ENCODE assay signal across 8 cellular contexts in genomic region chr11:86955674-86956522, GRCh38. TPM values are rescaled to one million over a fixed set of nuclear protein-coding genes. Genes with fewer than 3 reads are reported as not detected.
DNase-seq lines count a peak whose midpoint lies in the region; ATAC-seq and TF ChIP-seq lines count a peak whose summit lies in the region.

No MANE protein-coding gene starts in this region.

- H3K27me3 ChIP-seq in HUES6 (ENCODE audit: control insufficient read depth, insufficient read depth, low read length) (peaks cover 11% of the 10 kb centered on the region), breast epithelium (no peaks in the 10 kb centered on the region), sigmoid colon (no peaks in the 10 kb centered on the region)

- DNase-seq in NCI-H748 (lab: John Stamatoyannopoulos, UW; ENCODE audit: unreplicated experiment) (peak; percentile 63), NCI-H748 treated with DMSO at 0.1 percent for 48 hours (lab: John Stamatoyannopoulos, UW) (no peak), RPMI8226 (peak; percentile 68), breast epithelium (ENCODE audit: low spot score in 2 of 2) (peak; percentile 65 to 84), sigmoid colon (peak; percentile 93)

- H3K36me3 ChIP-seq in HUES6 (ENCODE audit: control insufficient read depth, insufficient read depth, low read length) (peaks cover 14% of the 10 kb centered on the region), breast epithelium (no peaks in the 10 kb centered on the region), sigmoid colon (peaks cover 0 to 11% (median 0%) of the 10 kb centered on the region in 4 donors)

- TF ChIP-seq POLR2A in breast epithelium (IDR thresholded peaks at IDR 0.05) (no peak), sigmoid colon (IDR thresholded peaks at IDR 0.05) (peak in 1 of 2 donors; percentile 10)

- peak; percentile 46 for ATAC-seq in GM21737 (IDR thresholded peaks at IDR 0.05; ENCODE audit: unreplicated experiment)

- H3K4me3 ChIP-seq in HUES6 (ENCODE audit: low read depth, low read length) (peak overlapping the region; percentile 86), breast epithelium (peak overlapping the region; percentile 93 to 98 (median 95)), iPS-18c (ENCODE audit: insufficient read depth, low read depth, low read length) (peak overlapping the region; percentile 68), sigmoid colon (peak overlapping the region; percentile 43 to 100 (median 86))

- H3K9ac ChIP-seq in HUES6 (ENCODE audit: low read length): peak overlapping the region; percentile 82

- WGBS in sigmoid colon, 2 donors: 0 to 1% methylated on average over 49 of the region's 49 CpGs

- H3K9me3 ChIP-seq in HUES6 (ENCODE audit: control insufficient read depth, insufficient read depth, low read depth, low read length) (no peaks in the 10 kb centered on the region), breast epithelium (no peaks in the 10 kb centered on the region), iPS-18c (ENCODE audit: control insufficient read depth, insufficient read depth, low read length) (no peaks in the 10 kb centered on the region), sigmoid colon (no peaks in the 10 kb centered on the region)

- TF ChIP-seq EP300 in sigmoid colon (IDR thresholded peaks at IDR 0.05): peak in 1 of 4 donors; percentile 4

- peak overlapping the region; percentile 7; the same call in 1 of the 2 replicates for H3K27ac ChIP-seq in HUES6 (ENCODE audit: low read depth, low read length)
- H3K27ac ChIP-seq in breast epithelium: peak overlapping the region; percentile 87 to 94
- peak overlapping the region; percentile 92 to 98 (median 97) for H3K27ac ChIP-seq in sigmoid colon

- no peak for TF ChIP-seq CTCF in breast epithelium (IDR thresholded peaks at IDR 0.05)
- TF ChIP-seq CTCF in sigmoid colon (IDR thresholded peaks at IDR 0.05): peak in 1 of 4 experiments; percentile 16

- intact Hi-C loops in breast epithelium (cut with DNase I; ENCODE audit: low total_unique reads): loop anchor here (5.0 to 10.0 kb wide), 2 partner anchors 36 to 79 kb away; partner anchors contain the start of gene TMEM135
- intact Hi-C loops in sigmoid colon (cut with DNase I): loop anchor here (2.0 kb wide), 2 partner anchors 15 to 81 kb away; partner anchors contain the start of gene TMEM135

- H3K4me1 ChIP-seq in HUES6 (ENCODE audit: control insufficient read depth, insufficient read depth, low read length) (peaks cover 13% of the 10 kb centered on the region), breast epithelium (no peaks in the 10 kb centered on the region), sigmoid colon (peaks cover 0 to 51% (median 37%) of the 10 kb centered on the region in 4 donors)

RNA-seq across cellular contexts. Expression of gene FZD4, which starts 0.7 kb away (rescaled TPM):
- total RNA-seq in breast epithelium: 100 to 1,000 TPM in 1 of 3 donors, 10 to 100 TPM in 2; 44.5 to 408 (median 72.8) TPM
- 10 to 100 TPM; 22.9 to 45.7 (median 35.7) TPM for total RNA-seq in sigmoid colon
- polyA plus RNA-seq in sigmoid colon: 1 to 10 TPM in 1 of 3 donors, under 1 TPM in 2; 0.60 to 8.8 (median 0.69) TPM

Comparison
In these comparisons a context has a peak if more than half of its experiments do, and no peak if none do; other contexts are left out.
1. H3K27ac ChIP-seq: peak in every context shown above with its lines; median percentile 97 in sigmoid colon; 90 in breast epithelium; 7 in HUES6.